Comparison of ENCODE assay signal across 24 cellular contexts in genomic region chr10:59611048-59611447, GRCh38.
"Had no signal": no experiment of that assay in that cellular context is flagged by ENCODE, and none has a peak within 500 bp of the region (broad histone marks: within the 10 kb centered on the region; RNA-seq: fewer than 3 reads in every experiment).

No MANE protein-coding gene starts in this region.

- H3K9me3 Mint-ChIP-seq: activated B cell treated with CpG ODN at 0.5 μM for 24 hours; activated T-cell treated with anti-CD3 and anti-CD28 coated beads, Interleukin-2, amount 50 U/mL, for 24 hours; activated T-helper 2 cell treated with anti-CD3 and anti-CD28 coated beads, Interferon-gamma antibody, Interleukin-2, Interleukin-4, amounts not matched to agents 10 μg/mL and 5 μg/mL and 100 μg/mL, durations not matched to agents 14 hours and 24 hours and 36 hours; memory B cell; natural killer cell treated with Interleukin-12 subunit alpha and Interleukin-12 subunit beta and Interleukin-15 and Interleukin-18, amount 100 ng/mL, for 72 hours; stimulated activated naive CD8-positive, alpha-beta T cell treated with anti-CD3 and anti-CD28 coated beads, Interleukin-15, Interleukin-2, amounts not matched to agents 100 ng/mL and 50 ng/mL, for 24 hours; T-helper 2 cell treated with Interferon-gamma antibody and Interleukin-4, amounts not matched to agents 5 μg/mL and 100 μg/mL, for 36 hours had no signal

- ATAC-seq: activated CD4-positive, alpha-beta T cell treated with anti-CD3 and anti-CD28 coated beads for 36 hours; heart left ventricle; left cardiac atrium; natural killer cell treated with Interleukin-12 subunit alpha and Interleukin-12 subunit beta and Interleukin-15 and Interleukin-18, amount 100 ng/mL, for 72 hours; psoas muscle; right cardiac atrium had no signal

- H3K4me3 ChIP-seq: heart left ventricle, ovary, psoas muscle, tibial artery had no signal

- H3K36me3 ChIP-seq: heart left ventricle, ovary, tibial artery had no signal

- H3K4me1 Mint-ChIP-seq: activated B cell treated with CpG ODN at 0.5 μM for 24 hours; activated CD4-positive, alpha-beta T cell treated with anti-CD3 and anti-CD28 coated beads for 36 hours; memory B cell had no signal

- H3K9me3 ChIP-seq: heart left ventricle, ovary, psoas muscle, tibial artery had no signal

- H3K27ac Mint-ChIP-seq: activated B cell treated with CpG ODN at 0.5 μM for 24 hours; activated CD4-positive, alpha-beta T cell treated with anti-CD3 and anti-CD28 coated beads for 36 hours; activated naive CD8-positive, alpha-beta T cell; activated T-cell treated with anti-CD3 and anti-CD28 coated beads, Interleukin-2, amount 50 U/mL, for 24 hours; activated T-helper 2 cell treated with anti-CD3 and anti-CD28 coated beads, Interferon-gamma antibody, Interleukin-2, Interleukin-4, amounts not matched to agents 10 μg/mL and 5 μg/mL and 100 μg/mL, durations not matched to agents 14 hours and 24 hours and 36 hours; memory B cell; natural killer cell treated with Interleukin-12 subunit alpha and Interleukin-12 subunit beta and Interleukin-15 and Interleukin-18, amount 100 ng/mL, for 72 hours; stimulated activated naive CD8-positive, alpha-beta T cell treated with anti-CD3 and anti-CD28 coated beads, Interleukin-15, Interleukin-2, amounts not matched to agents 100 ng/mL and 50 ng/mL, for 24 hours; T-helper 2 cell treated with Interferon-gamma antibody and Interleukin-4, amounts not matched to agents 5 μg/mL and 100 μg/mL, for 36 hours had no signal

- H3K4me1 ChIP-seq: heart left ventricle, psoas muscle had no signal

- H3K4me3 Mint-ChIP-seq: activated B cell treated with CpG ODN at 0.5 μM for 24 hours; activated CD4-positive, alpha-beta T cell treated with anti-CD3 and anti-CD28 coated beads for 36 hours; activated naive CD8-positive, alpha-beta T cell; activated T-cell treated with anti-CD3 and anti-CD28 coated beads, Interleukin-2, amount 50 U/mL, for 24 hours; memory B cell; natural killer cell treated with Interleukin-12 subunit alpha and Interleukin-12 subunit beta and Interleukin-15 and Interleukin-18, amount 100 ng/mL, for 72 hours; stimulated activated naive CD8-positive, alpha-beta T cell treated with anti-CD3 and anti-CD28 coated beads, Interleukin-15, Interleukin-2, amounts not matched to agents 100 ng/mL and 50 ng/mL, for 24 hours; T-helper 2 cell treated with Interferon-gamma antibody and Interleukin-4, amounts not matched to agents 5 μg/mL and 100 μg/mL, for 36 hours had no signal

- H3K27ac ChIP-seq: epithelial cell of prostate, heart left ventricle, ovary, psoas muscle, tibial artery had no signal

- H3K27me3 ChIP-seq: heart left ventricle, ovary, tibial artery had no signal

- DNase-seq: activated B cell treated with CpG ODN at 0.5 μM for 24 hours; activated CD4-positive, alpha-beta T cell treated with anti-CD3 and anti-CD28 coated beads for 36 hours; activated CD4-positive, alpha-beta T cell treated with anti-CD3 and anti-CD28 coated beads, Interleukin-2, amount 50 U/mL, for 4 hours; activated CD8-positive, alpha-beta memory T cell treated with anti-CD3 and anti-CD28 coated beads for 24 hours; activated CD8-positive, alpha-beta memory T cell treated with anti-CD3 and anti-CD28 coated beads, Interleukin-2, amount 50 U/mL, for 4 hours; activated naive CD4-positive, alpha-beta T cell; activated T-cell treated with anti-CD3 and anti-CD28 coated beads, Interleukin-2, amount 50 U/mL, for 24 hours; amniotic stem cell; heart left ventricle; left cardiac atrium; ovary; psoas muscle; right cardiac atrium; stimulated activated CD4-positive, alpha-beta T cell treated with anti-CD3 and anti-CD28 coated beads, Interleukin-12 subunit alpha, Interleukin-12 subunit beta, amount 100 ng/mL, for 4 hours; stimulated activated CD4-positive, alpha-beta T cell treated with anti-CD3 and anti-CD28 coated beads, Interleukin-4, amount 100 ng/mL, for 4 hours; tibial artery had no signal

- FAIRE-seq: islet of Langerhans had no signal
